In genomic region chr7:1421020-1421790, GRCh38 we compare ENCODE assay signal across 16 cellular contexts.
"Had no signal": no experiment of that assay in that cellular context is flagged by ENCODE, and none has a peak within 500 bp of the region (broad histone marks: within the 10 kb centered on the region; RNA-seq: fewer than 3 reads in every experiment).

No MANE protein-coding gene starts in this region.

- FAIRE-seq: islet of Langerhans had no signal

- H3K9me3 Mint-ChIP-seq: effector memory CD8-positive, alpha-beta T cell had no signal

- DNase-seq: effector memory CD8-positive, alpha-beta T cell; gastrocnemius medialis; heart right ventricle; hypothalamus; kidney glomerular epithelial cell; mammary epithelial cell; naive thymus-derived CD4-positive, alpha-beta T cell; nephron progenitor cell; psoas muscle; retina; stimulated activated CD4-positive, alpha-beta T cell treated with anti-CD3 and anti-CD28 coated beads, Interleukin-2, amount 100 ng/mL, for 24 hours; stimulated activated naive CD4-positive, alpha-beta T cell; stomach; substantia nigra; transverse colon had no signal

- H3K27ac Mint-ChIP-seq: effector memory CD8-positive, alpha-beta T cell; naive thymus-derived CD4-positive, alpha-beta T cell; nephron progenitor cell had no signal

- H3K36me3 Mint-ChIP-seq: naive thymus-derived CD4-positive, alpha-beta T cell had no signal

- H3K4me3 Mint-ChIP-seq: effector memory CD8-positive, alpha-beta T cell; naive thymus-derived CD4-positive, alpha-beta T cell; nephron progenitor cell had no signal
